Comparison of ENCODE assay signal across 11 cellular contexts in the genomic region with DNA sequence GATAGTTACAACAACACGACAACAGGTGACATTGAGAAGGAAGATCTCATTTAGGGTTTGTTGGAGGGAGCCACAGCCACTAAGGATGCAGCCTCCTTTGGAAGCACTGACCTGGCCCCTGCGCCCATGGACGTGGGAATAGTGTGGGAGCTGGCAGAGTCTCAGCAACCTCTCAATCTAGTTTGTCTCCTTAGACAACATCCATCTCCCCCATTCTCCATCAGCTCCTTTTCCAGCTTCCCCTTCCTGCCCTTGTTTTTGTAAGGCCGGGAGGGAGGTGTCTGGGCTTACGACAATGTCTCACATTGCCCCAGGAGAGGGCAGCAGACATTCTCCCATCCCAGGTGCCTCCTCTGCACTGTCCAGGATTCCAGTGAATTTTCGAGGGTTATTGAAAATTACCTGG.
A peak's percentile ranks its signal among the peaks of the same experiment; 100 is the strongest.
DNase-seq lines count a peak whose midpoint lies in the region; ATAC-seq and TF ChIP-seq lines count a peak whose summit lies in the region.
"Had no signal": no experiment of that assay in that cellular context is flagged by ENCODE, and none has a peak within 500 bp of the region (broad histone marks: within the 10 kb centered on the region; RNA-seq: fewer than 3 reads in every experiment).

No MANE protein-coding gene starts in this region.

- H3K79me2 ChIP-seq in DND-41 (ENCODE audit: insufficient read depth, low read length) = no peaks in the 10 kb centered on the region

- peak; percentile 38 for TF ChIP-seq CTCF in DND-41 (IDR thresholded peaks at IDR 0.05; ENCODE audit: borderline replicate concordance, extremely low read depth, low read length, poor library complexity, severe bottlenecking)
- TF ChIP-seq CTCF in liver (IDR thresholded peaks at IDR 0.05; ENCODE audit: low read depth, low read length, missing input control) = peak; percentile 21

- H3K9me3 ChIP-seq in DND-41 (ENCODE audit: insufficient read depth, low read length, severe bottlenecking) = no peaks in the 10 kb centered on the region
- no peaks in the 10 kb centered on the region for H3K9me3 ChIP-seq in liver (ENCODE audit: control insufficient read depth in 4 of 4, low read length in 3 of 4)
- H3K9me3 ChIP-seq: ascending aorta had no signal

- H3K9me3 Mint-ChIP-seq in activated naive CD4-positive, alpha-beta T cell treated with anti-CD3 and anti-CD28 coated beads, Interleukin-2, amount 10 ng/mL, durations not matched to agents 7 days and 5 days = no peaks in the 10 kb centered on the region

- WGBS in liver = 58% methylated on average over 6 of the region's 6 CpGs

- TF ChIP-seq RAD21 in liver (IDR thresholded peaks at IDR 0.05) = peak; percentile 67 to 71

- ATAC-seq in DND-41 (ENCODE audit: insufficient read depth, low read depth) = no peak

- H4K20me1 ChIP-seq in DND-41 (ENCODE audit: insufficient read depth, low read length) = no peaks in the 10 kb centered on the region

- no peaks in the 10 kb centered on the region for H3K36me3 ChIP-seq in DND-41 (ENCODE audit: insufficient read depth, low read length)
- no peaks in the 10 kb centered on the region for H3K36me3 ChIP-seq in liver (ENCODE audit: control insufficient read depth in 4 of 4, insufficient read depth in 3 of 4, low read depth in 1 of 4, low read length in 3 of 4)
- H3K36me3 ChIP-seq: ascending aorta had no signal

- CTCF ChIA-PET in activated naive CD4-positive, alpha-beta T cell treated with anti-CD3 and anti-CD28 coated beads, Interleukin-2, amount 10 ng/mL, durations not matched to agents 7 days and 5 days (lab: Charles Lee) = interaction anchor here (1.8 kb wide), 1 partner anchor 91 kb away, joined by 4 read pairs; no protein-coding TSS in a partner anchor

- H3K27ac ChIP-seq in DND-41 (ENCODE audit: low read length) = no peak overlapping the region
- no peak overlapping the region for H3K27ac ChIP-seq in liver (ENCODE audit: low read depth in 1 of 2, low read length in 2 of 2)
- H3K27ac ChIP-seq: ascending aorta had no signal

- no peaks in the 10 kb centered on the region for H3K36me3 Mint-ChIP-seq in activated naive CD4-positive, alpha-beta T cell treated with anti-CD3 and anti-CD28 coated beads, Interleukin-2, amount 10 ng/mL, durations not matched to agents 7 days and 5 days

- no peak overlapping the region for H3K27ac Mint-ChIP-seq in activated naive CD4-positive, alpha-beta T cell treated with anti-CD3 and anti-CD28 coated beads, Interleukin-2, amount 10 ng/mL, durations not matched to agents 7 days and 5 days

- DNase-seq in DND-41 (no peak), HT-29 (ENCODE audit: low spot score) (peak; percentile 30), astrocyte of the hippocampus (ENCODE audit: low read depth, low spot score) (peak; percentile 18), mucosa of gallbladder (ENCODE audit: low spot score) (no peak), medulla oblongata (ENCODE audit: extremely low spot score) (no peak)
- DNase-seq in activated naive CD4-positive, alpha-beta T cell treated with anti-CD3 and anti-CD28 coated beads, Interleukin-2, amount 10 ng/mL, durations not matched to agents 7 days and 5 days = no peak
- DNase-seq in activated CD8-positive, alpha-beta memory T cell treated with anti-CD3 and anti-CD28 coated beads, Interleukin-2, amount 50 U/mL, for 4 hours = no peak
- DNase-seq: NCI-H1436; stimulated activated CD4-positive, alpha-beta T cell treated with anti-CD3 and anti-CD28 coated beads, Interleukin-15, amount 100 ng/mL, for 24 hours had no signal

- no peak overlapping the region for H3K4me3 ChIP-seq in DND-41 (ENCODE audit: low read depth in 1 of 2, low read length in 2 of 2)
- no peak overlapping the region for H3K4me3 ChIP-seq in liver (ENCODE audit: low read depth in 1 of 3, low read length in 3 of 3)
- H3K4me3 ChIP-seq: ascending aorta had no signal

- H3K4me1 ChIP-seq in DND-41 (ENCODE audit: insufficient read depth, low read length) (no peaks in the 10 kb centered on the region), liver (ENCODE audit: control insufficient read depth in 4 of 4, insufficient read depth in 4 of 4, low read length in 3 of 4) (no peaks in the 10 kb centered on the region)
- H3K4me1 ChIP-seq: ascending aorta had no signal

- H3K9ac ChIP-seq in DND-41 (ENCODE audit: low read depth, low read length) (no peak overlapping the region), liver (ENCODE audit: low read depth in 1 of 2, low read length in 2 of 2) (no peak overlapping the region)

- no peaks in the 10 kb centered on the region for H3K27me3 Mint-ChIP-seq in activated naive CD4-positive, alpha-beta T cell treated with anti-CD3 and anti-CD28 coated beads, Interleukin-2, amount 10 ng/mL, durations not matched to agents 7 days and 5 days

- no peak overlapping the region for H2AFZ ChIP-seq in DND-41 (ENCODE audit: low read depth, low read length)

- peaks cover 4% of the 10 kb centered on the region for H3K4me1 Mint-ChIP-seq in activated naive CD4-positive, alpha-beta T cell treated with anti-CD3 and anti-CD28 coated beads, Interleukin-2, amount 10 ng/mL, durations not matched to agents 7 days and 5 days

- H3K4me3 Mint-ChIP-seq in activated naive CD4-positive, alpha-beta T cell treated with anti-CD3 and anti-CD28 coated beads, Interleukin-2, amount 10 ng/mL, durations not matched to agents 7 days and 5 days = no peak overlapping the region

- no peaks in the 10 kb centered on the region for H3K27me3 ChIP-seq in DND-41 (ENCODE audit: insufficient read depth, low read length, poor library complexity)
- no peaks in the 10 kb centered on the region for H3K27me3 ChIP-seq in liver (ENCODE audit: control insufficient read depth in 4 of 4, insufficient read depth in 4 of 4, low read length in 3 of 4)
- H3K27me3 ChIP-seq: ascending aorta had no signal

- no peak overlapping the region for H3K4me2 ChIP-seq in DND-41 (ENCODE audit: insufficient read depth, low read length)

TF ChIP-seq in liver, 16 proteins besides CTCF, POLR2A, EP300 and RAD21:
- TF ChIP-seq, protein P1, sequence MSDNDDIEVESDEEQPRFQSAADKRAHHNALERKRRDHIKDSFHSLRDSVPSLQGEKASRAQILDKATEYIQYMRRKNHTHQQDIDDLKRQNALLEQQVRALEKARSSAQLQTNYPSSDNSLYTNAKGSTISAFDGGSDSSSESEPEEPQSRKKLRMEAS (IDR thresholded peaks at IDR 0.05) = no peak
- TF ChIP-seq TAF1 (conservative IDR thresholded peaks at IDR 0.05) = no peak
TF ChIP-seq in liver: peak in this region for 0.

Comparison
In these comparisons a context has a peak if more than half of its experiments do, and no peak if none do; other contexts are left out.
1. DNase-seq: peak in HT-29 (single experiment) and astrocyte of the hippocampus (single experiment); none in DND-41 (single experiment), mucosa of gallbladder (single experiment), activated naive CD4-positive, alpha-beta T cell treated with anti-CD3 and anti-CD28 coated beads, Interleukin-2, amount 10 ng/mL, durations not matched to agents 7 days and 5 days (single experiment), activated CD8-positive, alpha-beta memory T cell treated with anti-CD3 and anti-CD28 coated beads, Interleukin-2, amount 50 U/mL, for 4 hours (single experiment) and medulla oblongata (single experiment).